Comparison of ENCODE assay signal across 1 cellular context in genomic region chr10:13955426-13955825, GRCh38.
TF ChIP-seq lines count a peak whose summit lies in the region.

No MANE protein-coding gene starts in this region.

TF ChIP-seq in GM23338, 12 proteins besides CTCF, POLR2A, EP300 and RAD21 (continued from another document):
- TF ChIP-seq STAT1 (IDR thresholded peaks at IDR 0.05; ENCODE audit: unreplicated experiment), result no peak
- TF ChIP-seq JUNB (IDR thresholded peaks at IDR 0.05; ENCODE audit: unreplicated experiment), result no peak
TF ChIP-seq in GM23338: peak in this region for 0.
